9 cellular contexts compared by ENCODE assay signal in genomic region chr4:16110199-16110598, GRCh38. TPM values are rescaled to one million over a fixed set of nuclear protein-coding genes. Genes with fewer than 3 reads are reported as not detected.
"Had no signal": no experiment of that assay in that cellular context is flagged by ENCODE, and none has a peak within 500 bp of the region (broad histone marks: within the 10 kb centered on the region; RNA-seq: fewer than 3 reads in every experiment).

No MANE protein-coding gene starts in this region.

- ATAC-seq: HCT116 had no signal

- H3K4me3 ChIP-seq: GM23248, HAP-1 had no signal

- H3K36me3 Mint-ChIP-seq: IgD-negative memory B cell had no signal

- H3K9me3 ChIP-seq: HAP-1 had no signal

- H3K27ac ChIP-seq: GM23248 had no signal

- H3K27ac Mint-ChIP-seq: HFFc6, IgD-negative memory B cell had no signal

- H3K4me3 Mint-ChIP-seq: HFFc6 had no signal

- H3K9me3 Mint-ChIP-seq: HFFc6 had no signal

- FAIRE-seq: HTR-8/SVneo had no signal

- H3K9ac ChIP-seq: GM23248 had no signal

- H3K4me1 Mint-ChIP-seq: IgD-negative memory B cell had no signal

- DNase-seq: GM23248, GOT3, H7, HFFc6 had no signal

- H2AFZ ChIP-seq: GM23248 had no signal

- H3K36me3 ChIP-seq: HAP-1 had no signal

- H3K4me1 ChIP-seq: HAP-1 had no signal

RNA-seq across cellular contexts. Expression of gene PROM1, which starts 26.4 kb away (rescaled TPM):
- total RNA-seq: GM23248, H4 had no signal
- polyA plus RNA-seq: GM23248, IgD-negative memory B cell had no signal
